ENCODE assay signal across 8 cellular contexts in genomic region chr9:129177791-129178578, GRCh38. TPM values are rescaled to one million over a fixed set of nuclear protein-coding genes. Genes with fewer than 3 reads are reported as not detected.
DNase-seq lines count a peak whose midpoint lies in the region; TF ChIP-seq lines count a peak whose summit lies in the region.

Gene IER5L (minus strand): TSS chr9:129178261. CDS start chr9:129178052, 209 bp downstream.

- peak within 1 kb of the TSS; percentile 98 for H3K27ac ChIP-seq in suprapubic skin

- peak within 1 kb of the TSS; percentile 90 for H3K4me3 ChIP-seq in HFF-Myc (replicated peaks; ENCODE audit: low read depth, low read length)
- peak within 1 kb of the TSS; percentile 79 for H3K4me3 ChIP-seq in suprapubic skin

- TF ChIP-seq POLR2A in suprapubic skin (IDR thresholded peaks at IDR 0.05), result peak; percentile 93 to 94

- H3K27me3 ChIP-seq in suprapubic skin, result no peaks in the 10 kb centered on the region

- no peak for TF ChIP-seq EP300 in suprapubic skin (IDR thresholded peaks at IDR 0.05)

- peaks cover 41% of the 10 kb centered on the region for H3K4me1 ChIP-seq in suprapubic skin

- peak; percentile 90 for DNase-seq in GM04504 (ENCODE audit: low read depth)
- DNase-seq in HFF-Myc (ENCODE audit: extremely low read depth, low read depth), result peak; percentile 70
- peak; percentile 92 for DNase-seq in MV-4-11 (lab: John Stamatoyannopoulos, UW)
- DNase-seq in SK-N-DZ (ENCODE audit: low spot score), result peak; percentile 96
- DNase-seq in activated naive CD4-positive, alpha-beta T cell treated with anti-CD3 and anti-CD28 coated beads, Interleukin-2, amount 50 U/mL, for 16 hours, result peak; percentile 93
- peak; percentile 96 for DNase-seq in globus pallidus (ENCODE audit: low spot score)
- DNase-seq in occipital lobe (lab: John Stamatoyannopoulos, UW), result peak; percentile 95
- DNase-seq in suprapubic skin (ENCODE audit: low spot score in 2 of 2), result peak; percentile 97 to 99

- WGBS in suprapubic skin, result 0% methylated on average over 18 of the region's 91 CpGs

- H3K9me3 ChIP-seq in suprapubic skin, result no peaks in the 10 kb centered on the region

- no peak for TF ChIP-seq CTCF in HFF-Myc (IDR thresholded peaks at IDR 0.05; ENCODE audit: low read depth, low read length, missing control alignments)
- TF ChIP-seq CTCF in suprapubic skin (IDR thresholded peaks at IDR 0.05), result no peak

- no peaks in the 10 kb centered on the region for H3K36me3 ChIP-seq in suprapubic skin

RNA-seq across cellular contexts. Expression of gene IER5L, which starts in this region (rescaled TPM):
- polyA plus RNA-seq in SK-N-DZ (2014; cell fraction: cytosol; rRNA removed), result 9.9 and 14.8 TPM in 2 replicates
- 9.8 and 11.9 TPM in 2 replicates for polyA plus RNA-seq in SK-N-DZ (2014; cell fraction: nucleus; rRNA removed)
- total RNA-seq in occipital lobe, result 44.3 TPM
- 1 to 10 TPM; 4.3 to 8.2 (median 6.2) TPM for total RNA-seq in suprapubic skin

Comparison
In these comparisons a context has a peak if more than half of its experiments do, and no peak if none do; other contexts are left out.
1. Peak in every context shown above with its lines: DNase-seq, H3K4me3 ChIP-seq and H3K27ac ChIP-seq.